In genomic region chr3:142916611-142917010, GRCh38 we compare ENCODE assay signal across 24 cellular contexts. TPM values are rescaled to one million over a fixed set of nuclear protein-coding genes. Genes with fewer than 3 reads are reported as not detected.
DNase-seq lines count a peak whose midpoint lies in the region; ATAC-seq and TF ChIP-seq lines count a peak whose summit lies in the region.
"Had no signal": no experiment of that assay in that cellular context is flagged by ENCODE, and none has a peak within 500 bp of the region (broad histone marks: within the 10 kb centered on the region; RNA-seq: fewer than 3 reads in every experiment).

No MANE protein-coding gene starts in this region.

- H3K9me3 ChIP-seq in mammary epithelial cell (replicated peaks; ENCODE audit: insufficient read depth, low read length) = no peaks in the 10 kb centered on the region
- H3K9me3 ChIP-seq: BLaER1 treated with 17β-estradiol and CSF1 and Interleukin-3, amounts not matched to agents 10 nM and 100 nM; SJCRH30 had no signal

- H3K4me1 ChIP-seq in mammary epithelial cell (ENCODE audit: insufficient read depth, low read length) = no peaks in the 10 kb centered on the region
- no peaks in the 10 kb centered on the region for H3K4me1 ChIP-seq in foreskin keratinocyte
- H3K4me1 ChIP-seq: BLaER1 treated with 17β-estradiol and CSF1 and Interleukin-3, amounts not matched to agents 10 nM and 100 nM; SJCRH30 had no signal

- H3K36me3 Mint-ChIP-seq in MCF 10A (ENCODE audit: insufficient read depth, unreplicated experiment) = no peaks in the 10 kb centered on the region
- H3K36me3 Mint-ChIP-seq: CD8-positive, alpha-beta T cell had no signal

- dilution Hi-C loops in mammary epithelial cell (cut with HindIII; ENCODE audit: low sequenced_read_pairs) = loop anchor here (5.0 kb wide), 2 partner anchors 34 to 56 kb away; no protein-coding TSS in a partner anchor

- H3K4me2 ChIP-seq in mammary epithelial cell (ENCODE audit: insufficient read depth, low read depth, low read length) = no peak overlapping the region
- H3K4me2 ChIP-seq: BLaER1 treated with 17β-estradiol and CSF1 and Interleukin-3, amounts not matched to agents 10 nM and 100 nM had no signal

- BruUV-seq in mammary epithelial cell (replicated peaks; lab: Mats Ljungman, UMichigan) (no TSS peak), MCF 10A (replicated peaks; lab: Mats Ljungman, UMichigan) (no TSS peak)

- CTCF ChIA-PET in mammary epithelial cell (lab: Charles Lee; ENCODE audit: low non-redundant PET) = no interaction called here
- CTCF ChIA-PET in MCF 10A (lab: Yijun Ruan, JAX) = interaction anchor here (1.0 kb wide), 1 partner anchor 88 kb away, joined by 3 read pairs; no protein-coding TSS in a partner anchor

- TF ChIP-seq CTCF in mammary epithelial cell (conservative IDR thresholded peaks at IDR 0.05 in 1 of 2, IDR thresholded peaks at IDR 0.05 in 1 of 2; ENCODE audit: extremely low read depth in 1 of 2, insufficient read depth in 1 of 2, low read depth in 1 of 2, low read length in 2 of 2) = no peak
- no peak for TF ChIP-seq CTCF in MCF 10A (IDR thresholded peaks at IDR 0.05; ENCODE audit: unreplicated experiment)
- no peak for TF ChIP-seq CTCF in epithelial cell of esophagus (IDR thresholded peaks at IDR 0.05; ENCODE audit: insufficient read depth, low read depth, low read length, missing control alignments)
- no peak for TF ChIP-seq CTCF in foreskin keratinocyte (conservative IDR thresholded peaks at IDR 0.05)
- TF ChIP-seq CTCF in dorsolateral prefrontal cortex (IDR thresholded peaks at IDR 0.05 in 54 of 56, conservative IDR thresholded peaks at IDR 0.05 in 2 of 56; ENCODE audit: low read depth in 1 of 56, partially characterized antibody in 56 of 56) = no peak

- H2AFZ ChIP-seq in mammary epithelial cell (ENCODE audit: low read depth, low read length) = peak overlapping the region; percentile 26

- H3K36me3 ChIP-seq in mammary epithelial cell (ENCODE audit: insufficient read depth, low read length) = no peaks in the 10 kb centered on the region
- H3K36me3 ChIP-seq: BLaER1 treated with 17β-estradiol and CSF1 and Interleukin-3, amounts not matched to agents 10 nM and 100 nM; SJCRH30 had no signal

- DNase-seq in mammary epithelial cell (peak; percentile 28), MCF 10A (ENCODE audit: unreplicated experiment) (no peak), epithelial cell of esophagus (ENCODE audit: low read depth) (peak; percentile 74), foreskin keratinocyte (peak in 1 of 2 donors; percentile 39), stromal cell of bone marrow (ENCODE audit: low read depth) (peak; percentile 53), occipital lobe (lab: John Stamatoyannopoulos, UW) (no peak), dorsolateral prefrontal cortex (no peak)
- DNase-seq: ACHN; CD8-positive, alpha-beta T cell; DND-41; GDM1; IMR-90; NCI-H1694; NCI-H2081; NCI-H2171; NCI-H345; NCI-H524; NCI-H774; NK-92 treated with Interleukin-12 subunit alpha and Interleukin-12 subunit beta, amount 100 ng/mL, for 24 hours; SJCRH30 had no signal

- H3K4me3 ChIP-seq in mammary epithelial cell (replicated peaks in 1 of 3; ENCODE audit: insufficient read depth in 1 of 3, low read depth in 2 of 3, low read length in 3 of 3) (no peak overlapping the region), epithelial cell of esophagus (ENCODE audit: low read length) (no peak overlapping the region), dorsolateral prefrontal cortex (no peak overlapping the region)
- H3K4me3 ChIP-seq: BLaER1 treated with 17β-estradiol and CSF1 and Interleukin-3, amounts not matched to agents 10 nM and 100 nM; SJCRH30 had no signal

- WGBS in mammary epithelial cell (ENCODE audit: low coverage, missing lambda C conversion rate) = 50% methylated on average over 2 of the region's 2 CpGs

- intact Hi-C loops in mammary epithelial cell (cut with micrococcal nuclease) (no loop called here), MCF 10A (cut with micrococcal nuclease) (no loop called here), dorsolateral prefrontal cortex (cut with DNase I) (no loop called here)

- H3K4me1 Mint-ChIP-seq in MCF 10A (ENCODE audit: insufficient read depth, unreplicated experiment) = no peaks in the 10 kb centered on the region

- H3K79me2 ChIP-seq in mammary epithelial cell (ENCODE audit: insufficient read depth, low read length) = no peaks in the 10 kb centered on the region

- POLR2A ChIA-PET in MCF 10A (lab: Yijun Ruan, JAX) = no interaction called here

- no peak overlapping the region for H3K27ac Mint-ChIP-seq in MCF 10A (ENCODE audit: low read depth, unreplicated experiment)
- H3K27ac Mint-ChIP-seq: CD8-positive, alpha-beta T cell had no signal

- peaks cover 11% of the 10 kb centered on the region for H3K9me3 Mint-ChIP-seq in MCF 10A (ENCODE audit: unreplicated experiment)
- H3K9me3 Mint-ChIP-seq: CD8-positive, alpha-beta T cell had no signal

- no peak overlapping the region for H3K9ac ChIP-seq in mammary epithelial cell (ENCODE audit: insufficient read depth, low read length)
- H3K9ac ChIP-seq: BLaER1 treated with 17β-estradiol and CSF1 and Interleukin-3, amounts not matched to agents 10 nM and 100 nM had no signal

- in situ Hi-C loops in mammary epithelial cell (cut with MboI; ENCODE audit: low sequenced_read_pairs in 2 of 2) = no loop called here

- ATAC-seq in foreskin keratinocyte = peak; percentile 75
- ATAC-seq in HG03521 (IDR thresholded peaks at IDR 0.05; ENCODE audit: unreplicated experiment) = no peak
- ATAC-seq: CD8-positive, alpha-beta T cell; Panc1 had no signal

- H3K27ac ChIP-seq in mammary epithelial cell (ENCODE audit: insufficient read depth, low read depth, low read length) (no peak overlapping the region), foreskin keratinocyte (no peak overlapping the region), dorsolateral prefrontal cortex (no peak overlapping the region)
- H3K27ac ChIP-seq: 22Rv1; BLaER1 treated with 17β-estradiol and CSF1 and Interleukin-3, amounts not matched to agents 10 nM and 100 nM; SJCRH30 had no signal

- no peaks in the 10 kb centered on the region for H3K27me3 Mint-ChIP-seq in MCF 10A (ENCODE audit: insufficient read depth, unreplicated experiment)

- no peaks in the 10 kb centered on the region for H4K20me1 ChIP-seq in mammary epithelial cell (ENCODE audit: insufficient read depth, low read length)
- H4K20me1 ChIP-seq: BLaER1 treated with 17β-estradiol and CSF1 and Interleukin-3, amounts not matched to agents 10 nM and 100 nM had no signal

- H3K27me3 ChIP-seq in mammary epithelial cell (ENCODE audit: insufficient read depth, low read length) (no peaks in the 10 kb centered on the region), foreskin keratinocyte (no peaks in the 10 kb centered on the region), dorsolateral prefrontal cortex (peaks cover 0 to 5% (median 0%) of the 10 kb centered on the region in 45 donors)
- H3K27me3 ChIP-seq: BLaER1 treated with 17β-estradiol and CSF1 and Interleukin-3, amounts not matched to agents 10 nM and 100 nM; SJCRH30 had no signal

- H3K4me3 Mint-ChIP-seq in MCF 10A (ENCODE audit: unreplicated experiment) = no peak overlapping the region
- H3K4me3 Mint-ChIP-seq: CD8-positive, alpha-beta T cell had no signal

RNA-seq across cellular contexts. Expression of gene PCOLCE2, which starts 27.7 kb away (rescaled TPM):
- total RNA-seq in mammary epithelial cell = 1 to 10 TPM; 2.8 to 3.5 TPM
- polyA plus RNA-seq in mammary epithelial cell = 2.9 TPM
- polyA minus RNA-seq in mammary epithelial cell = 11.0 TPM
- 3.2 and 3.4 TPM in 2 replicates for total RNA-seq in MCF 10A (2022)
- 3.0 and 3.7 TPM in 2 replicates for total RNA-seq in foreskin keratinocyte
- 2.4 and 3.3 TPM in 2 replicates for polyA plus RNA-seq in foreskin keratinocyte
- total RNA-seq in occipital lobe = 4.5 TPM
- total RNA-seq in dorsolateral prefrontal cortex = 1 to 10 TPM in 107 of 120 experiments, under 1 TPM in 10, not detected in 3; 0.56 to 8.1 (median 2.2) TPM
- total RNA-seq: CD8-positive, alpha-beta T cell had no signal

RNA-seq across cellular contexts. Expression of gene PAQR9, which starts 46.9 kb away (rescaled TPM):
- total RNA-seq in mammary epithelial cell (not detected), MCF 10A (2022) (not detected in 2 replicates), foreskin keratinocyte (not detected in 2 replicates), occipital lobe (0.94 TPM), dorsolateral prefrontal cortex (10 to 100 TPM in 49 of 120 experiments, 1 to 10 TPM in 71; 2.1 to 17.1 (median 9.4) TPM)
- polyA plus RNA-seq in mammary epithelial cell (0.05 TPM), foreskin keratinocyte (not detected in 2 replicates)
- 0.41 TPM for polyA minus RNA-seq in mammary epithelial cell
- total RNA-seq: CD8-positive, alpha-beta T cell; IMR-90 had no signal

Comparison
In these comparisons a context has a peak if more than half of its experiments do, and no peak if none do; other contexts are left out.
1. DNase-seq: peak in mammary epithelial cell (single experiment), epithelial cell of esophagus (single experiment) and stromal cell of bone marrow (single experiment); none in MCF 10A (single experiment), occipital lobe (single experiment) and dorsolateral prefrontal cortex (0 of 10).